Comparison of ENCODE assay signal across 1 cellular context in the genomic region with DNA sequence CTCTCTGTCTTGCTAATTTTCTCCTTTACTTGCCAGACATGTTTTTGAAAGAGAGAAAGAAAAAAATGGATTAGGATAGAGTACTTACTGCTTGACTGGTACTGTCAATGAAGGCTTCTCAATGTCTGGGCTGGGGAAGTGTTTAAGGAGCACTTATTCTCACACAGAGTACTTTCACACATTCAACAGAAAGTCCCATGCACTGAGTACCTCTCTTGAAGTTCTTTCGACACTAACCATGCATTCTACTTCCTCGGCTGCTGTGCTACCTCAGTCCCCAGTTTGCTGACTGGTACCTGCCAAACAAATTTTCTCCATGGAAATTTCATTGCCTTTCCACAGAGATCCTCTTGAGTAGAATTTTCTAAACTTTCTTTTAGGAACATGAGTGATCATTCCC.
TF ChIP-seq lines count a peak whose summit lies in the region.

No MANE protein-coding gene starts in this region.

TF ChIP-seq in GM23338, 12 proteins besides CTCF, POLR2A, EP300 and RAD21:
- TF ChIP-seq, protein P1, sequence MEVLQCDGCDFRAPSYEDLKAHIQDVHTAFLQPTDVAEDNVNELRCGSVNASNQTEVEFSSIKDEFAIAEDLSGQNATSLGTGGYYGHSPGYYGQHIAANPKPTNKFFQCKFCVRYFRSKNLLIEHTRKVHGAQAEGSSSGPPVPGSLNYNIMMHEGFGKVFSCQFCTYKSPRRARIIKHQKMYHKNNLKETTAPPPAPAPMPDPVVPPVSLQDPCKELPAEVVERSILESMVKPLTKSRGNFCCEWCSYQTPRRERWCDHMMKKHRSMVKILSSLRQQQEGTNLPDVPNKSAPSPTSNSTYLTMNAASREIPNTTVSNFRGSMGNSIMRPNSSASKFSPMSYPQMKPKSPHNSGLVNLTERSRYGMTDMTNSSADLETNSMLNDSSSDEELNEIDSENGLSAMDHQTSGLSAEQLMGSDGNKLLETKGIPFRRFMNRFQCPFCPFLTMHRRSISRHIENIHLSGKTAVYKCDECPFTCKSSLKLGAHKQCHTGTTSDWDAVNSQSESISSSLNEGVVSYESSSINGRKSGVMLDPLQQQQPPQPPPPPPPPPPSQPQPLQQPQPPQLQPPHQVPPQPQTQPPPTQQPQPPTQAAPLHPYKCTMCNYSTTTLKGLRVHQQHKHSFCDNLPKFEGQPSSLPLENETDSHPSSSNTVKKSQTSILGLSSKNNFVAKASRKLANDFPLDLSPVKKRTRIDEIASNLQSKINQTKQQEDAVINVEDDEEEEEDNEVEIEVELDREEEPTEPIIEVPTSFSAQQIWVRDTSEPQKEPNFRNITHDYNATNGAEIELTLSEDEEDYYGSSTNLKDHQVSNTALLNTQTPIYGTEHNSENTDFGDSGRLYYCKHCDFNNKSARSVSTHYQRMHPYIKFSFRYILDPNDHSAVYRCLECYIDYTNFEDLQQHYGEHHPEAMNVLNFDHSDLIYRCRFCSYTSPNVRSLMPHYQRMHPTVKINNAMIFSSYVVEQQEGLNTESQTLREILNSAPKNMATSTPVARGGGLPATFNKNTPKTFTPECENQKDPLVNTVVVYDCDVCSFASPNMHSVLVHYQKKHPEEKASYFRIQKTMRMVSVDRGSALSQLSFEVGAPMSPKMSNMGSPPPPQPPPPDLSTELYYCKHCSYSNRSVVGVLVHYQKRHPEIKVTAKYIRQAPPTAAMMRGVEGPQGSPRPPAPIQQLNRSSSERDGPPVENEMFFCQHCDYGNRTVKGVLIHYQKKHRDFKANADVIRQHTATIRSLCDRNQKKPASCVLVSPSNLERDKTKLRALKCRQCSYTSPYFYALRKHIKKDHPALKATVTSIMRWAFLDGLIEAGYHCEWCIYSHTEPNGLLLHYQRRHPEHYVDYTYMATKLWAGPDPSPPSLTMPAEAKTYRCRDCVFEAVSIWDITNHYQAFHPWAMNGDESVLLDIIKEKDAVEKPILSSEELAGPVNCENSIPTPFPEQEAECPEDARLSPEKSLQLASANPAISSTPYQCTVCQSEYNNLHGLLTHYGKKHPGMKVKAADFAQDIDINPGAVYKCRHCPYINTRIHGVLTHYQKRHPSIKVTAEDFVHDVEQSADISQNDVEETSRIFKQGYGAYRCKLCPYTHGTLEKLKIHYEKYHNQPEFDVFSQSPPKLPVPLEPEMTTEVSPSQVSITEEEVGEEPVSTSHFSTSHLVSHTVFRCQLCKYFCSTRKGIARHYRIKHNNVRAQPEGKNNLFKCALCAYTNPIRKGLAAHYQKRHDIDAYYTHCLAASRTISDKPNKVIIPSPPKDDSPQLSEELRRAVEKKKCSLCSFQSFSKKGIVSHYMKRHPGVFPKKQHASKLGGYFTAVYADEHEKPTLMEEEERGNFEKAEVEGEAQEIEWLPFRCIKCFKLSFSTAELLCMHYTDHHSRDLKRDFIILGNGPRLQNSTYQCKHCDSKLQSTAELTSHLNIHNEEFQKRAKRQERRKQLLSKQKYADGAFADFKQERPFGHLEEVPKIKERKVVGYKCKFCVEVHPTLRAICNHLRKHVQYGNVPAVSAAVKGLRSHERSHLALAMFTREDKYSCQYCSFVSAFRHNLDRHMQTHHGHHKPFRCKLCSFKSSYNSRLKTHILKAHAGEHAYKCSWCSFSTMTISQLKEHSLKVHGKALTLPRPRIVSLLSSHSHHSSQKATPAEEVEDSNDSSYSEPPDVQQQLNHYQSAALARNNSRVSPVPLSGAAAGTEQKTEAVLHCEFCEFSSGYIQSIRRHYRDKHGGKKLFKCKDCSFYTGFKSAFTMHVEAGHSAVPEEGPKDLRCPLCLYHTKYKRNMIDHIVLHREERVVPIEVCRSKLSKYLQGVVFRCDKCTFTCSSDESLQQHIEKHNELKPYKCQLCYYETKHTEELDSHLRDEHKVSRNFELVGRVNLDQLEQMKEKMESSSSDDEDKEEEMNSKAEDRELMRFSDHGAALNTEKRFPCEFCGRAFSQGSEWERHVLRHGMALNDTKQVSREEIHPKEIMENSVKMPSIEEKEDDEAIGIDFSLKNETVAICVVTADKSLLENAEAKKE (CRISPR knock-in tag; IDR thresholded peaks at IDR 0.05), result no peak
- TF ChIP-seq, protein P2, sequence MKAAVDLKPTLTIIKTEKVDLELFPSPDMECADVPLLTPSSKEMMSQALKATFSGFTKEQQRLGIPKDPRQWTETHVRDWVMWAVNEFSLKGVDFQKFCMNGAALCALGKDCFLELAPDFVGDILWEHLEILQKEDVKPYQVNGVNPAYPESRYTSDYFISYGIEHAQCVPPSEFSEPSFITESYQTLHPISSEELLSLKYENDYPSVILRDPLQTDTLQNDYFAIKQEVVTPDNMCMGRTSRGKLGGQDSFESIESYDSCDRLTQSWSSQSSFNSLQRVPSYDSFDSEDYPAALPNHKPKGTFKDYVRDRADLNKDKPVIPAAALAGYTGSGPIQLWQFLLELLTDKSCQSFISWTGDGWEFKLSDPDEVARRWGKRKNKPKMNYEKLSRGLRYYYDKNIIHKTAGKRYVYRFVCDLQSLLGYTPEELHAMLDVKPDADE (IDR thresholded peaks at IDR 0.05), result no peak
- TF ChIP-seq ZNF114 (CRISPR knock-in tag; IDR thresholded peaks at IDR 0.05) (no peak), EZH2phosphoT487 (IDR thresholded peaks at IDR 0.05; ENCODE audit: unreplicated experiment) (no peak), JUNB (IDR thresholded peaks at IDR 0.05; ENCODE audit: unreplicated experiment) (no peak), ZNF331 (CRISPR knock-in tag; IDR thresholded peaks at IDR 0.05; ENCODE audit: low read depth) (no peak), STAT1 (IDR thresholded peaks at IDR 0.05; ENCODE audit: unreplicated experiment) (no peak), NANOG (IDR thresholded peaks at IDR 0.05; ENCODE audit: borderline replicate concordance) (no peak), POLR2AphosphoS5 (IDR thresholded peaks at IDR 0.05; ENCODE audit: low read depth) (no peak), EZH2 (IDR thresholded peaks at IDR 0.05; ENCODE audit: low read depth, unreplicated experiment) (no peak), CREB1 (CRISPR knock-in tag; IDR thresholded peaks at IDR 0.05; ENCODE audit: low read depth) (no peak)
- TF ChIP-seq, protein P3, sequence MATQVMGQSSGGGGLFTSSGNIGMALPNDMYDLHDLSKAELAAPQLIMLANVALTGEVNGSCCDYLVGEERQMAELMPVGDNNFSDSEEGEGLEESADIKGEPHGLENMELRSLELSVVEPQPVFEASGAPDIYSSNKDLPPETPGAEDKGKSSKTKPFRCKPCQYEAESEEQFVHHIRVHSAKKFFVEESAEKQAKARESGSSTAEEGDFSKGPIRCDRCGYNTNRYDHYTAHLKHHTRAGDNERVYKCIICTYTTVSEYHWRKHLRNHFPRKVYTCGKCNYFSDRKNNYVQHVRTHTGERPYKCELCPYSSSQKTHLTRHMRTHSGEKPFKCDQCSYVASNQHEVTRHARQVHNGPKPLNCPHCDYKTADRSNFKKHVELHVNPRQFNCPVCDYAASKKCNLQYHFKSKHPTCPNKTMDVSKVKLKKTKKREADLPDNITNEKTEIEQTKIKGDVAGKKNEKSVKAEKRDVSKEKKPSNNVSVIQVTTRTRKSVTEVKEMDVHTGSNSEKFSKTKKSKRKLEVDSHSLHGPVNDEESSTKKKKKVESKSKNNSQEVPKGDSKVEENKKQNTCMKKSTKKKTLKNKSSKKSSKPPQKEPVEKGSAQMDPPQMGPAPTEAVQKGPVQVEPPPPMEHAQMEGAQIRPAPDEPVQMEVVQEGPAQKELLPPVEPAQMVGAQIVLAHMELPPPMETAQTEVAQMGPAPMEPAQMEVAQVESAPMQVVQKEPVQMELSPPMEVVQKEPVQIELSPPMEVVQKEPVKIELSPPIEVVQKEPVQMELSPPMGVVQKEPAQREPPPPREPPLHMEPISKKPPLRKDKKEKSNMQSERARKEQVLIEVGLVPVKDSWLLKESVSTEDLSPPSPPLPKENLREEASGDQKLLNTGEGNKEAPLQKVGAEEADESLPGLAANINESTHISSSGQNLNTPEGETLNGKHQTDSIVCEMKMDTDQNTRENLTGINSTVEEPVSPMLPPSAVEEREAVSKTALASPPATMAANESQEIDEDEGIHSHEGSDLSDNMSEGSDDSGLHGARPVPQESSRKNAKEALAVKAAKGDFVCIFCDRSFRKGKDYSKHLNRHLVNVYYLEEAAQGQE (IDR thresholded peaks at IDR 0.05; ENCODE audit: unreplicated experiment), result no peak
TF ChIP-seq in GM23338: peak in this region for 0.
